24 cellular contexts compared by ENCODE assay signal in genomic region chr2:238236571-238236970, GRCh38.
"Had no signal": no experiment of that assay in that cellular context is flagged by ENCODE, and none has a peak within 500 bp of the region (broad histone marks: within the 10 kb centered on the region; RNA-seq: fewer than 3 reads in every experiment).

No MANE protein-coding gene starts in this region.

- H3K9me3 Mint-ChIP-seq: immature natural killer cell, natural killer cell had no signal

- DNase-seq: activated CD4-positive, alpha-beta T cell treated with anti-CD3 and anti-CD28 coated beads for 1 hour; activated CD4-positive, alpha-beta T cell treated with anti-CD3 and anti-CD28 coated beads, Interleukin-2, amount 50 U/mL, for 1 hour; activated CD8-positive, alpha-beta T cell treated with anti-CD3 and anti-CD28 coated beads, Interleukin-2, amount 10 ng/mL, durations not matched to agents 7 days and 5 days; activated naive CD4-positive, alpha-beta T cell; brain microvascular endothelial cell; caudate nucleus; dermis blood vessel endothelial cell; effector CD8-positive, alpha-beta T cell; foreskin keratinocyte; immature natural killer cell; left lung; midbrain; natural killer cell; ovary; stimulated activated CD4-positive, alpha-beta T cell treated with anti-CD3 and anti-CD28 coated beads, Interleukin-1b, Interleukin-23, amount 100 ng/mL, for 48 hours; stimulated activated naive CD8-positive, alpha-beta T cell treated with anti-CD3 and anti-CD28 coated beads, Interleukin-15, amount 100 ng/mL, for 72 hours; tibial artery had no signal

- H3K27me3 ChIP-seq: adrenal gland, ovary had no signal

- H3K27ac Mint-ChIP-seq: activated CD8-positive, alpha-beta T cell treated with anti-CD3 and anti-CD28 coated beads, Interleukin-2, amount 10 ng/mL, durations not matched to agents 7 days and 5 days; activated naive CD8-positive, alpha-beta T cell; natural killer cell; stimulated activated naive CD8-positive, alpha-beta T cell treated with anti-CD3 and anti-CD28 coated beads, Interleukin-15, amount 100 ng/mL, for 72 hours had no signal

- H3K4me3 Mint-ChIP-seq: activated CD8-positive, alpha-beta T cell treated with anti-CD3 and anti-CD28 coated beads, Interleukin-2, amount 10 ng/mL, durations not matched to agents 7 days and 5 days; stimulated activated naive CD8-positive, alpha-beta T cell treated with anti-CD3 and anti-CD28 coated beads, Interleukin-15, amount 100 ng/mL, for 72 hours had no signal

- H3K4me1 ChIP-seq: foreskin keratinocyte had no signal

- ATAC-seq: activated CD8-positive, alpha-beta T cell treated with anti-CD3 and anti-CD28 coated beads, Interleukin-2, amount 10 ng/mL, durations not matched to agents 7 days and 5 days; foreskin keratinocyte; left lung; natural killer cell; psoas muscle; stimulated activated naive CD8-positive, alpha-beta T cell treated with anti-CD3 and anti-CD28 coated beads, Interleukin-15, amount 100 ng/mL, for 72 hours had no signal

- H3K4me3 ChIP-seq: adrenal gland, ascending aorta, hepatocyte, left lung, ovary, psoas muscle, right atrium auricular region, tibial artery had no signal

- H3K27ac ChIP-seq: adrenal gland, ascending aorta, brain microvascular endothelial cell, foreskin keratinocyte, hepatocyte, left lung, neutrophil, ovary, psoas muscle, right atrium auricular region, tibial artery had no signal

- H3K36me3 Mint-ChIP-seq: activated naive CD8-positive, alpha-beta T cell; immature natural killer cell; natural killer cell had no signal

- H3K36me3 ChIP-seq: adrenal gland, ascending aorta, brain microvascular endothelial cell, left lung, neutrophil, ovary, right atrium auricular region, tibial artery had no signal

- H3K9me3 ChIP-seq: adrenal gland, ascending aorta, left lung, neutrophil, ovary, psoas muscle, right atrium auricular region, tibial artery had no signal
